22 cellular contexts compared by ENCODE assay signal in genomic region chr7:155681663-155682062, GRCh38. TPM values are rescaled to one million over a fixed set of nuclear protein-coding genes. Genes with fewer than 3 reads are reported as not detected.
DNase-seq lines count a peak whose midpoint lies in the region; ATAC-seq and TF ChIP-seq lines count a peak whose summit lies in the region.
"Had no signal": no experiment of that assay in that cellular context is flagged by ENCODE, and none has a peak within 500 bp of the region (broad histone marks: within the 10 kb centered on the region; RNA-seq: fewer than 3 reads in every experiment).

No MANE protein-coding gene starts in this region.

- no peak overlapping the region for H4K91ac ChIP-seq in mesenchymal stem cell (ENCODE audit: low read length)

- H3K36me3 Mint-ChIP-seq in Calu3 (ENCODE audit: insufficient read depth, unreplicated experiment) (peaks cover 36% of the 10 kb centered on the region), IgD-negative memory B cell (peaks cover 8% of the 10 kb centered on the region)

- peaks cover 15% of the 10 kb centered on the region for H3K4me1 Mint-ChIP-seq in Calu3 (ENCODE audit: low read depth, unreplicated experiment)
- H3K4me1 Mint-ChIP-seq in IgD-negative memory B cell, result peaks cover 27 to 46% (median 28%) of the 10 kb centered on the region in 3 donors

- no peaks in the 10 kb centered on the region for H3K9me3 ChIP-seq in hepatocyte (ENCODE audit: low read depth)
- no peaks in the 10 kb centered on the region for H3K9me3 ChIP-seq in mesenchymal stem cell (ENCODE audit: control insufficient read depth, low read length)
- H3K9me3 ChIP-seq: lower lobe of right lung had no signal

- no TSS peak for BruUV-seq in Calu3 (replicated peaks; lab: Mats Ljungman, UMichigan)

- no peaks in the 10 kb centered on the region for H3K9me2 ChIP-seq in hepatocyte (replicated peaks; ENCODE audit: insufficient read depth)

- H3K4me2 ChIP-seq in hepatocyte (no peak overlapping the region), mesenchymal stem cell (ENCODE audit: low read length, poor library complexity, severe bottlenecking) (no peak overlapping the region)

- H2AFZ ChIP-seq in hepatocyte (no peak overlapping the region), mesenchymal stem cell (ENCODE audit: low read depth, low read length) (no peak overlapping the region)

- H3K79me2 ChIP-seq in hepatocyte, result peaks cover 90% of the 10 kb centered on the region

- H3K9ac ChIP-seq in mesenchymal stem cell (ENCODE audit: low read length), result no peak overlapping the region

- no peak overlapping the region for H3K4ac ChIP-seq in mesenchymal stem cell (ENCODE audit: low read depth in 1 of 2, low read length in 2 of 2)

- H3K79me1 ChIP-seq in mesenchymal stem cell (replicated peaks; ENCODE audit: low read length, poor library complexity, severe bottlenecking), result peaks cover 16% of the 10 kb centered on the region

- DNase-seq in Calu3 (no peak), GM12865 (ENCODE audit: low read depth) (peak; percentile 33), hepatocyte (ENCODE audit: low spot score) (no peak), mesenchymal stem cell (no peak), NCI-H1417 (lab: John Stamatoyannopoulos, UW) (no peak)
- DNase-seq: activated CD4-positive, alpha-beta T cell treated with anti-CD3 and anti-CD28 coated beads, Interleukin-2, amount 50 U/mL, for 48 hours; glutamatergic neuron; IMR-90; lower lobe of right lung; NCI-H1092; NCI-H2029 treated with DMSO at 0.1 percent for 48 hours; NCI-H345; NCI-H774; stimulated activated CD8-positive, alpha-beta memory T cell treated with anti-CD3 and anti-CD28 coated beads, Interleukin-4, amount 100 ng/mL, for 48 hours had no signal

- H3K27ac ChIP-seq in hepatocyte (peak overlapping the region; percentile 8), mesenchymal stem cell (ENCODE audit: low read length, poor library complexity, severe bottlenecking) (no peak overlapping the region)
- H3K27ac ChIP-seq: C4-2B, epithelial cell of prostate, lower lobe of right lung, VCaP had no signal

- H3K4me3 ChIP-seq in GM12865 (ENCODE audit: low read depth, low read length) (no peak overlapping the region), hepatocyte (no peak overlapping the region), mesenchymal stem cell (ENCODE audit: insufficient read depth in 1 of 2, low read depth in 1 of 2, low read length in 2 of 2) (no peak overlapping the region)
- H3K4me3 ChIP-seq: lower lobe of right lung had no signal

- H3K27me3 ChIP-seq in hepatocyte (no peaks in the 10 kb centered on the region), mesenchymal stem cell (ENCODE audit: control insufficient read depth in 1 of 2, insufficient read depth in 1 of 2, low read length in 2 of 2) (no peaks in the 10 kb centered on the region)

- no peak overlapping the region for H2BK15ac ChIP-seq in mesenchymal stem cell (ENCODE audit: low read depth, poor library complexity, severe bottlenecking)

- H3K9me3 Mint-ChIP-seq in Calu3 (ENCODE audit: low read depth, unreplicated experiment) (no peaks in the 10 kb centered on the region), IgD-negative memory B cell (no peaks in the 10 kb centered on the region)
- H3K9me3 Mint-ChIP-seq: type B pancreatic cell had no signal

- H4K20me1 ChIP-seq in hepatocyte (ENCODE audit: insufficient read depth, poor library complexity, severe bottlenecking), result peaks cover 37% of the 10 kb centered on the region

- H3K27ac Mint-ChIP-seq in Calu3 (ENCODE audit: unreplicated experiment) (peak overlapping the region; percentile 52), IgD-negative memory B cell (peak overlapping the region; percentile 35 to 93 (median 49))

- ATAC-seq in HG02798 (IDR thresholded peaks at IDR 0.05; ENCODE audit: poor library complexity, unreplicated experiment), result no peak
- ATAC-seq in GM18502 (IDR thresholded peaks at IDR 0.05; ENCODE audit: poor library complexity, unreplicated experiment), result no peak
- ATAC-seq: lower lobe of right lung, sciatic nerve had no signal

- no peak overlapping the region for H3K18ac ChIP-seq in mesenchymal stem cell (ENCODE audit: low read depth in 1 of 2, low read length in 2 of 2)

- H3K4me3 Mint-ChIP-seq in Calu3 (ENCODE audit: low read depth, unreplicated experiment), result no peak overlapping the region
- H3K4me3 Mint-ChIP-seq in IgD-negative memory B cell, result peak overlapping the region in 2 of 4 donors; percentile 0 to 33
- H3K4me3 Mint-ChIP-seq: type B pancreatic cell had no signal

- H3K36me3 ChIP-seq in hepatocyte (replicated peaks; ENCODE audit: insufficient read depth, low read depth) (peaks cover 3% of the 10 kb centered on the region), mesenchymal stem cell (ENCODE audit: control insufficient read depth in 1 of 2, insufficient read depth in 2 of 2, low read depth in 1 of 2, low read length in 2 of 2) (peaks cover 8 to 62% of the 10 kb centered on the region in 2 experiments)

- CTCF ChIA-PET in Calu3 (lab: Charles Lee), result interaction anchor here (0.6 kb wide), 1 partner anchor 141 kb away, joined by 3 read pairs; no protein-coding TSS in a partner anchor

- TF ChIP-seq CTCF in Calu3 (IDR thresholded peaks at IDR 0.05; ENCODE audit: unreplicated experiment), result no peak
- no peak for TF ChIP-seq CTCF in GM12865 (IDR thresholded peaks at IDR 0.05; ENCODE audit: insufficient read depth, low read depth, low read length, missing control alignments)
- TF ChIP-seq CTCF in hepatocyte (IDR thresholded peaks at IDR 0.05; ENCODE audit: poor library complexity), result no peak

- no peak overlapping the region for H2BK12ac ChIP-seq in mesenchymal stem cell (ENCODE audit: low read length in 2 of 2)

- WGBS in hepatocyte (ENCODE audit: low lambda C conversion rate, missing lambda C conversion rate), result 92% methylated on average over 5 of the region's 5 CpGs
- WGBS in mesenchymal stem cell, result 98% methylated on average over 3 of the region's 5 CpGs

- no peaks in the 10 kb centered on the region for H3K27me3 Mint-ChIP-seq in Calu3 (ENCODE audit: unreplicated experiment)
- no peaks in the 10 kb centered on the region for H3K27me3 Mint-ChIP-seq in IgD-negative memory B cell
- H3K27me3 Mint-ChIP-seq: type B pancreatic cell had no signal

- H3K23ac ChIP-seq in mesenchymal stem cell (ENCODE audit: low read length in 2 of 2), result no peak overlapping the region

- no peak overlapping the region for H2BK120ac ChIP-seq in mesenchymal stem cell (ENCODE audit: low read depth, low read length)

- H3K14ac ChIP-seq in mesenchymal stem cell (ENCODE audit: low read length in 2 of 2), result no peak overlapping the region

- intact Hi-C loops in Calu3 (cut with micrococcal nuclease; ENCODE audit: unreplicated experiment), result no loop called here

- H2AK5ac ChIP-seq in mesenchymal stem cell (ENCODE audit: low read length, severe bottlenecking), result no peak overlapping the region

- H3K4me1 ChIP-seq in hepatocyte (ENCODE audit: insufficient read depth) (no peaks in the 10 kb centered on the region), mesenchymal stem cell (ENCODE audit: control insufficient read depth, insufficient read depth, low read depth, low read length) (peaks cover 2% of the 10 kb centered on the region)

- H2BK5ac ChIP-seq in mesenchymal stem cell (ENCODE audit: low read depth, low read length, poor library complexity, severe bottlenecking), result no peak overlapping the region

- no peak overlapping the region for H4K8ac ChIP-seq in mesenchymal stem cell (ENCODE audit: low read length)

RNA-seq across cellular contexts. Expression of gene RBM33, which starts 37.2 kb away (rescaled TPM):
- total RNA-seq in Calu3 (2022) (82.9 and 85.3 TPM in 2 replicates), hepatocyte (18.3 and 24.8 TPM in 2 replicates)
- polyA plus RNA-seq in IgD-negative memory B cell (72.4 TPM), hepatocyte (40.8 and 42.7 TPM in 2 replicates)
- 22.3 TPM for polyA plus RNA-seq in mesenchymal stem cell (2013, experiment 1 of 2)
- 20.3 TPM for polyA plus RNA-seq in mesenchymal stem cell (2013, experiment 2 of 2)
